26 cellular contexts compared by ENCODE assay signal in the genomic region with DNA sequence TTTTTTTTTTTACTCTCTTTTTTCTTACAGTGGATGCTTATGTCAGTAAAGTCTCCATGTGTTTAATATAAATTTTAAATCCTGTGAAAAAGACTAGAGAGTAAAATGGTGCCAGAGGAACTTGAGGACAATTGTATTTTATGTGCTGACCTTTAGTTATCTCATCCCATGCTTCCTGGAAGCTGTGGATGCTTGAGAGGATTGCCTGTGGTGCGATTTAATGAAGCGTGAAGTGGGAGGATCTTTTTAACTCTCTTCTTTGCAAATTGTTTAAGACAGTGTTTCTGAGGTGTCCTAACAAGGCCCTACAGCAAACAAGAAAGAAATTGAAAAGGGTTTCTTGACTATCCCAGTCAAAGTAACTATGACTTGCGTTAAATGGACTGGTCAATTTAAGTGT.
DNase-seq lines count a peak whose midpoint lies in the region; ATAC-seq and TF ChIP-seq lines count a peak whose summit lies in the region.
"Had no signal": no experiment of that assay in that cellular context is flagged by ENCODE, and none has a peak within 500 bp of the region (broad histone marks: within the 10 kb centered on the region; RNA-seq: fewer than 3 reads in every experiment).

No MANE protein-coding gene starts in this region.

- no peak overlapping the region for H3K4me3 ChIP-seq in gastrocnemius medialis
- H3K4me3 ChIP-seq: hepatocyte, lower lobe of right lung, mucosa of descending colon, upper lobe of right lung had no signal

- DNase-seq in NCI-H748 (lab: John Stamatoyannopoulos, UW; ENCODE audit: unreplicated experiment) (peak; percentile 13), NCI-H748 treated with DMSO at 0.1 percent for 48 hours (lab: John Stamatoyannopoulos, UW) (no peak), NCI-H69 (lab: John Stamatoyannopoulos, UW) (peak; percentile 75), iPS-NIHi7 (ENCODE audit: extremely low spot score) (peak; percentile 22), gastrocnemius medialis (no peak), NCI-H82 (lab: John Stamatoyannopoulos, UW) (no peak), NCI-H146 (lab: John Stamatoyannopoulos, UW) (no peak)
- DNase-seq: activated CD4-positive, alpha-beta T cell treated with anti-CD3 and anti-CD28 coated beads for 1 hour; activated gamma-delta T cell; activated naive CD8-positive, alpha-beta T cell treated with anti-CD3 and anti-CD28 coated beads, Interleukin-2, amount 50 U/mL, for 24 hours; activated T-cell treated with anti-CD3 and anti-CD28 coated beads, Interleukin-2, amount 50 U/mL, for 1 hour; AML-193; CD4-positive, alpha-beta memory T cell; effector CD4-positive, alpha-beta T cell; erythroblast; foreskin fibroblast; GDM1; immature natural killer cell; Karpas-422; lower lobe of right lung; mucosa of descending colon; NCI-H187; PC-3; upper lobe of right lung had no signal

- intact Hi-C loops in gastrocnemius medialis (cut with DNase I; ENCODE audit: low total_unique reads) = no loop called here

- ATAC-seq in gastrocnemius medialis (no peak), HG03565 (IDR thresholded peaks at IDR 0.05; ENCODE audit: unreplicated experiment) (no peak)
- ATAC-seq: activated naive CD8-positive, alpha-beta T cell treated with anti-CD3 and anti-CD28 coated beads, Interleukin-2, amount 50 U/mL, for 24 hours; lower lobe of right lung; mucosa of descending colon; PC-3; upper lobe of right lung had no signal

- no peaks in the 10 kb centered on the region for H3K36me3 ChIP-seq in gastrocnemius medialis
- H3K36me3 ChIP-seq: lower lobe of right lung, upper lobe of right lung had no signal

- no peaks in the 10 kb centered on the region for H3K9me3 ChIP-seq in gastrocnemius medialis
- H3K9me3 ChIP-seq: lower lobe of right lung, mucosa of descending colon, upper lobe of right lung had no signal

- in situ Hi-C loops in gastrocnemius medialis (cut with MboI; ENCODE audit: low sequenced_read_pairs in 4 of 4) = loop anchor here (10.0 to 25.0 kb wide), 7 partner anchors 130 to 682 kb away; no protein-coding TSS in a partner anchor

- TF ChIP-seq POLR2A in gastrocnemius medialis (IDR thresholded peaks at IDR 0.05) = no peak

- no peaks in the 10 kb centered on the region for H3K27me3 ChIP-seq in gastrocnemius medialis
- H3K27me3 ChIP-seq: hepatocyte, upper lobe of right lung had no signal

- TF ChIP-seq CTCF in gastrocnemius medialis (IDR thresholded peaks at IDR 0.05 in 4 of 5, conservative IDR thresholded peaks at IDR 0.05 in 1 of 5) = no peak

- peaks cover 31 to 44% of the 10 kb centered on the region in 2 donors for H3K4me1 ChIP-seq in gastrocnemius medialis
- H3K4me1 ChIP-seq: lower lobe of right lung, upper lobe of right lung had no signal

- peak overlapping the region; percentile 43 to 79 (median 68) for H3K27ac ChIP-seq in gastrocnemius medialis
- H3K27ac ChIP-seq: hepatocyte, lower lobe of right lung, upper lobe of right lung had no signal

Comparison
In these comparisons a context has a peak if more than half of its experiments do, and no peak if none do; other contexts are left out.
1. DNase-seq: peak in NCI-H748 (single experiment), NCI-H69 (single experiment) and iPS-NIHi7 (single experiment); none in NCI-H748 treated with DMSO at 0.1 percent for 48 hours (single experiment), gastrocnemius medialis (0 of 2), NCI-H82 (single experiment) and NCI-H146 (single experiment).